ENCODE assay signal across 17 cellular contexts in genomic region chr17:40519089-40519775, GRCh38. TPM values are rescaled to one million over a fixed set of nuclear protein-coding genes. Genes with fewer than 3 reads are reported as not detected.
DNase-seq lines count a peak whose midpoint lies in the region; FAIRE-seq and TF ChIP-seq lines count a peak whose summit lies in the region.
"Had no signal": no experiment of that assay in that cellular context is flagged by ENCODE, and none has a peak within 500 bp of the region (broad histone marks: within the 10 kb centered on the region; RNA-seq: fewer than 3 reads in every experiment).

No MANE protein-coding gene starts in this region.

- H2BK120ac ChIP-seq in neuronal stem cell (ENCODE audit: low read depth, low read length) = no peak overlapping the region

- H3K9me3 ChIP-seq in BLaER1 (peaks cover 30% of the 10 kb centered on the region), astrocyte (ENCODE audit: insufficient read depth, low read depth, low read length) (no peaks in the 10 kb centered on the region), neuronal stem cell (replicated peaks in 1 of 2; ENCODE audit: control insufficient read depth in 2 of 2, insufficient read depth in 1 of 2, low read depth in 1 of 2, low read length in 2 of 2) (peaks cover 0 to 1% of the 10 kb centered on the region in 2 donors), prostate gland (no peaks in the 10 kb centered on the region), SJCRH30 (replicated peaks) (no peaks in the 10 kb centered on the region)
- H3K9me3 ChIP-seq: heart left ventricle, SJSA1 had no signal

- H3K14ac ChIP-seq in neuronal stem cell (ENCODE audit: low read length) = no peak overlapping the region

- H3K4me3 Mint-ChIP-seq in astrocyte (ENCODE audit: unreplicated experiment) = no peak overlapping the region

- DNase-seq in GM13976 (ENCODE audit: low spot score) = peak; percentile 17
- DNase-seq in astrocyte (ENCODE audit: low read depth) = no peak
- no peak for DNase-seq in neuronal stem cell (ENCODE audit: low spot score)
- no peak for DNase-seq in prostate gland (ENCODE audit: low spot score)
- DNase-seq in NCI-H187 treated with DMSO at 0.1 percent for 48 hours (lab: John Stamatoyannopoulos, UW) = no peak
- DNase-seq in SJCRH30 = no peak
- DNase-seq: activated CD8-positive, alpha-beta memory T cell treated with anti-CD3 and anti-CD28 coated beads, Interleukin-2, amount 50 U/mL, for 4 hours; erythroblast; NK-92 treated with Interleukin-12 subunit alpha and Interleukin-12 subunit beta, amount 100 ng/mL, for 24 hours; substantia nigra had no signal

- H3K79me1 ChIP-seq in neuronal stem cell (ENCODE audit: low read depth, low read length) = no peaks in the 10 kb centered on the region

- H4K91ac ChIP-seq in neuronal stem cell (ENCODE audit: low read depth, low read length, poor library complexity) = no peak overlapping the region

- peaks cover 5% of the 10 kb centered on the region for H3K27me3 Mint-ChIP-seq in astrocyte (ENCODE audit: low read depth, unreplicated experiment)

- no peak overlapping the region for H3K4ac ChIP-seq in neuronal stem cell (ENCODE audit: low read length)

- TF ChIP-seq CTCF in GM13976 (IDR thresholded peaks at IDR 0.05; ENCODE audit: borderline replicate concordance, control extremely low read depth, extremely low read depth, insufficient read depth, missing control alignments) (no peak), astrocyte (IDR thresholded peaks at IDR 0.05; ENCODE audit: insufficient read depth, low read depth, low read length) (no peak), prostate gland (IDR thresholded peaks at IDR 0.05) (no peak)

- H3K4me2 ChIP-seq in BLaER1 (peak overlapping the region; percentile 93), astrocyte (ENCODE audit: low read length) (peak overlapping the region; percentile 35), neuronal stem cell (ENCODE audit: insufficient read depth, low read length, poor library complexity, severe bottlenecking) (no peak overlapping the region)

- no peak overlapping the region for H2BK5ac ChIP-seq in neuronal stem cell (ENCODE audit: low read length)

- FAIRE-seq in astrocyte (lab: Jason Lieb, UNC) = no peak

- no peak overlapping the region for H2BK12ac ChIP-seq in neuronal stem cell (ENCODE audit: low read length)

- H3K4me1 ChIP-seq in BLaER1 (peaks cover 84% of the 10 kb centered on the region), astrocyte (ENCODE audit: insufficient read depth, low read length) (peaks cover 37% of the 10 kb centered on the region), neuronal stem cell (ENCODE audit: control insufficient read depth in 2 of 2, insufficient read depth in 1 of 2, low read depth in 1 of 2, low read length in 2 of 2) (no peaks in the 10 kb centered on the region), prostate gland (replicated peaks) (no peaks in the 10 kb centered on the region), SJCRH30 (peaks cover 8% of the 10 kb centered on the region)

- peak overlapping the region; percentile 19 for H2AK5ac ChIP-seq in neuronal stem cell (ENCODE audit: low read depth, low read length)

- H3K4me1 Mint-ChIP-seq in astrocyte (ENCODE audit: low read depth, unreplicated experiment) = peaks cover 31% of the 10 kb centered on the region

- H3K4me3 ChIP-seq in BLaER1 (peak overlapping the region; percentile 71), astrocyte (ENCODE audit: insufficient read depth, low read depth, low read length) (no peak overlapping the region), neuronal stem cell (ENCODE audit: low read length in 2 of 2) (no peak overlapping the region), prostate gland (no peak overlapping the region), SJCRH30 (no peak overlapping the region)
- H3K4me3 ChIP-seq: SJSA1 had no signal

- peaks cover 38% of the 10 kb centered on the region for H3K36me3 ChIP-seq in BLaER1
- no peaks in the 10 kb centered on the region for H3K36me3 ChIP-seq in astrocyte (ENCODE audit: insufficient read depth, low read length)
- H3K36me3 ChIP-seq in neuronal stem cell (replicated peaks in 1 of 2; ENCODE audit: control insufficient read depth in 2 of 2, insufficient read depth in 2 of 2, low read length in 2 of 2) = no peaks in the 10 kb centered on the region
- H3K36me3 ChIP-seq in prostate gland = no peaks in the 10 kb centered on the region
- no peaks in the 10 kb centered on the region for H3K36me3 ChIP-seq in SJCRH30
- H3K36me3 ChIP-seq: heart left ventricle, SJSA1 had no signal

- no peak overlapping the region for H2BK15ac ChIP-seq in neuronal stem cell (ENCODE audit: low read length)

- intact Hi-C loops in prostate gland (cut with DNase I) = no loop called here

- no CpG with 5 or more reads among the region's 5 CpGs for WGBS in neuronal stem cell (ENCODE audit: extremely low coverage in 2 of 2, insufficient read length in 2 of 2, insufficient replicate concordance in 1 of 2), 2 donors
- 80% methylated on average over 5 of the region's 5 CpGs for WGBS in prostate gland

- no peak overlapping the region for H3K27ac Mint-ChIP-seq in astrocyte (ENCODE audit: unreplicated experiment)

- H2AFZ ChIP-seq in astrocyte (ENCODE audit: low read depth, low read length) (no peak overlapping the region), neuronal stem cell (ENCODE audit: low read length) (no peak overlapping the region)

- no peak for TF ChIP-seq POLR2A in prostate gland (IDR thresholded peaks at IDR 0.05)

- H4K8ac ChIP-seq in neuronal stem cell (ENCODE audit: low read depth, low read length) = no peak overlapping the region

- H3K27me3 ChIP-seq in BLaER1 (no peaks in the 10 kb centered on the region), astrocyte (ENCODE audit: insufficient read depth, low read length) (no peaks in the 10 kb centered on the region), neuronal stem cell (ENCODE audit: control insufficient read depth in 3 of 3, insufficient read depth in 3 of 3, low read depth in 1 of 3, low read length in 3 of 3) (peaks cover 0 to 33% (median 0%) of the 10 kb centered on the region in 3 experiments), prostate gland (replicated peaks; ENCODE audit: insufficient read depth) (no peaks in the 10 kb centered on the region), SJCRH30 (no peaks in the 10 kb centered on the region; the same call in 1 of the 2 replicates)
- H3K27me3 ChIP-seq: SJSA1 had no signal

- peaks cover 3% of the 10 kb centered on the region for H3K9me3 Mint-ChIP-seq in astrocyte (ENCODE audit: unreplicated experiment)

- H3K9ac ChIP-seq in BLaER1 (peak overlapping the region; percentile 85), astrocyte (ENCODE audit: low read length) (no peak overlapping the region), neuronal stem cell (ENCODE audit: low read depth, low read length, poor library complexity) (no peak overlapping the region)

- H4K20me1 ChIP-seq in BLaER1 (no peaks in the 10 kb centered on the region), astrocyte (ENCODE audit: insufficient read depth, low read length) (no peaks in the 10 kb centered on the region)

- H3K79me2 ChIP-seq in astrocyte (ENCODE audit: insufficient read depth, low read length) = no peaks in the 10 kb centered on the region

- peak overlapping the region; percentile 52 for H3K18ac ChIP-seq in neuronal stem cell (ENCODE audit: low read length)

- no peaks in the 10 kb centered on the region for H3K36me3 Mint-ChIP-seq in astrocyte (ENCODE audit: low read depth, unreplicated experiment)

- no peak overlapping the region for H3K23ac ChIP-seq in neuronal stem cell (ENCODE audit: low read depth, low read length, poor library complexity)

- in situ Hi-C loops in GM13976 (cut with MboI; ENCODE audit: low sequenced_read_pairs, unreplicated experiment) = no loop called here

- peak overlapping the region; percentile 96 for H3K27ac ChIP-seq in BLaER1
- no peak overlapping the region for H3K27ac ChIP-seq in astrocyte (ENCODE audit: low read depth, low read length)
- H3K27ac ChIP-seq in neuronal stem cell (replicated peaks; ENCODE audit: low read length) = no peak overlapping the region
- H3K27ac ChIP-seq in prostate gland = no peak overlapping the region
- H3K27ac ChIP-seq in SJCRH30 = no peak overlapping the region
- H3K27ac ChIP-seq: C4-2B, heart left ventricle had no signal

RNA-seq across cellular contexts. Expression of gene TNS4, which starts 17.8 kb away (rescaled TPM):
- total RNA-seq in astrocyte = not detected in 2 replicates
- polyA plus RNA-seq in neuronal stem cell (2013, experiment 1 of 2) = not detected
- polyA plus RNA-seq in neuronal stem cell (2013, experiment 2 of 2) = not detected
- 10 to 100 TPM; 51.3 to 56.1 TPM for total RNA-seq in prostate gland
- total RNA-seq in SJCRH30 (2014; rRNA removed; shearing (Covaris generic)) = not detected in 2 replicates
- total RNA-seq: kidney epithelial cell, SJSA1 had no signal
- polyA plus RNA-seq: heart left ventricle had no signal

RNA-seq across cellular contexts. Expression of gene CCR7, which starts 46.0 kb away (rescaled TPM):
- total RNA-seq in astrocyte (not detected in 2 replicates), prostate gland (under 1 TPM in 1 of 2 donors, not detected in 1; 0.40 TPM)
- 0.10 TPM for polyA plus RNA-seq in neuronal stem cell (2013, experiment 1 of 2)
- 0.06 TPM for polyA plus RNA-seq in neuronal stem cell (2013, experiment 2 of 2)
- 0.05 TPM in 1 of 2 replicates, not detected in the other for total RNA-seq in SJCRH30 (2014; rRNA removed; shearing (Covaris generic))
- total RNA-seq: Daoy, kidney epithelial cell, osteocyte, SJSA1 had no signal

Comparison
In these comparisons a context has a peak if more than half of its experiments do, and no peak if none do; other contexts are left out.
1. RNA of gene TNS4, which starts 17.8 kb away (total RNA-seq): 51.3 to 56.1 TPM in prostate gland; not detected in astrocyte and not detected in SJCRH30; every median in the first group is over 10 times any median in the second.